ENCODE assay signal across 14 cellular contexts in the genomic region with DNA sequence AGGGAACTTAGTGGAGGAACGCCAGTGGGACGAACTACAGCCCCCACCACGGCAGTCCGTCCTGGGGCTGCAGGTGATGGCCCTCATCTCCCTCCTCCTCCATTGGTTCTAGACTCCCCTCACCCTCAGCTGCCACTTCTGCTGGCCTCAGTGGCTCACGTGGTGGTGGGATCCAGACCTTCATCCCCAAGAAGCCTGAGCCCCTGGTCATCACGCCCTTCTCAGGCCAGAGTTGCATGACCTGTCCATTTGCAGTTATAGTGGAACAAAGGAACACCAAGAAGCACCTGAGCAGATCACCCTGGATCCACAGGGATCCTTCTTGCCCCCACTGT. TPM values are rescaled to one million over a fixed set of nuclear protein-coding genes. Genes with fewer than 3 reads are reported as not detected.
DNase-seq lines count a peak whose midpoint lies in the region; ATAC-seq and TF ChIP-seq lines count a peak whose summit lies in the region.
"Had no signal": no experiment of that assay in that cellular context is flagged by ENCODE, and none has a peak within 500 bp of the region (broad histone marks: within the 10 kb centered on the region; RNA-seq: fewer than 3 reads in every experiment).

No MANE protein-coding gene starts in this region.

- no peak for ATAC-seq in activated CD8-positive, alpha-beta memory T cell treated with anti-CD3 and anti-CD28 coated beads, Interleukin-2, amount 10 ng/mL, durations not matched to agents 7 days and 5 days
- ATAC-seq in GM19452 (IDR thresholded peaks at IDR 0.05; ENCODE audit: unreplicated experiment), result no peak

- peak; percentile 25 for DNase-seq in activated CD8-positive, alpha-beta memory T cell treated with anti-CD3 and anti-CD28 coated beads, Interleukin-2, amount 10 ng/mL, durations not matched to agents 7 days and 5 days
- no peak for DNase-seq in activated CD8-positive, alpha-beta memory T cell treated with anti-CD3 and anti-CD28 coated beads, Interleukin-2, amount 50 U/mL, for 48 hours
- DNase-seq in islet precursor cell (peak; percentile 35), type B pancreatic cell (ENCODE audit: extremely low spot score, unreplicated experiment) (peak; percentile 59), AG20443 (ENCODE audit: low spot score) (no peak)
- DNase-seq: CD4-positive, alpha-beta memory T cell; DMS79 treated with DMSO at 0.1 percent for 48 hours; GF-D8; HCEC 1CT; HFFc6 had no signal

- H3K27ac Mint-ChIP-seq in activated CD8-positive, alpha-beta memory T cell treated with anti-CD3 and anti-CD28 coated beads, Interleukin-2, amount 10 ng/mL, durations not matched to agents 7 days and 5 days, result no peak overlapping the region
- H3K27ac Mint-ChIP-seq in type B pancreatic cell, result no peak overlapping the region
- H3K27ac Mint-ChIP-seq: CD14-positive monocyte, HFFc6 had no signal

- no peaks in the 10 kb centered on the region for H3K9me3 Mint-ChIP-seq in activated CD8-positive, alpha-beta memory T cell treated with anti-CD3 and anti-CD28 coated beads, Interleukin-2, amount 10 ng/mL, durations not matched to agents 7 days and 5 days (ENCODE audit: low read depth)
- no peaks in the 10 kb centered on the region for H3K9me3 Mint-ChIP-seq in type B pancreatic cell
- H3K9me3 Mint-ChIP-seq: CD14-positive monocyte; CD4-positive, alpha-beta memory T cell; HFFc6 had no signal

- H3K4me1 Mint-ChIP-seq in activated CD8-positive, alpha-beta memory T cell treated with anti-CD3 and anti-CD28 coated beads, Interleukin-2, amount 10 ng/mL, durations not matched to agents 7 days and 5 days, result peaks cover 2% of the 10 kb centered on the region
- peaks cover 5% of the 10 kb centered on the region for H3K4me1 Mint-ChIP-seq in type B pancreatic cell (ENCODE audit: unreplicated experiment)

- no peaks in the 10 kb centered on the region for H3K36me3 Mint-ChIP-seq in activated CD8-positive, alpha-beta memory T cell treated with anti-CD3 and anti-CD28 coated beads, Interleukin-2, amount 10 ng/mL, durations not matched to agents 7 days and 5 days
- no peaks in the 10 kb centered on the region for H3K36me3 Mint-ChIP-seq in type B pancreatic cell
- H3K36me3 Mint-ChIP-seq: CD14-positive monocyte; CD4-positive, alpha-beta memory T cell had no signal

- TF ChIP-seq CTCF in type B pancreatic cell (conservative IDR thresholded peaks at IDR 0.05), result no peak

- peaks cover 30% of the 10 kb centered on the region for H3K27me3 Mint-ChIP-seq in activated CD8-positive, alpha-beta memory T cell treated with anti-CD3 and anti-CD28 coated beads, Interleukin-2, amount 10 ng/mL, durations not matched to agents 7 days and 5 days
- no peaks in the 10 kb centered on the region for H3K27me3 Mint-ChIP-seq in type B pancreatic cell

- H3K4me3 Mint-ChIP-seq in activated CD8-positive, alpha-beta memory T cell treated with anti-CD3 and anti-CD28 coated beads, Interleukin-2, amount 10 ng/mL, durations not matched to agents 7 days and 5 days, result no peak overlapping the region
- no peak overlapping the region for H3K4me3 Mint-ChIP-seq in type B pancreatic cell
- H3K4me3 Mint-ChIP-seq: CD14-positive monocyte; CD4-positive, alpha-beta memory T cell; HFFc6 had no signal

- CTCF ChIA-PET in activated CD8-positive, alpha-beta memory T cell treated with anti-CD3 and anti-CD28 coated beads, Interleukin-2, amount 10 ng/mL, durations not matched to agents 7 days and 5 days (lab: Charles Lee), result interaction anchor here (1.1 to 5.6 kb wide), 26 partner anchors 10 to 249 kb away, joined by 3 to 181 read pairs (median 9); partner anchors contain the start of genes CEP85, PDIK1L, TRIM63 and ZNF593

RNA-seq across cellular contexts. Expression of gene FAM110D, which starts 13.0 kb away (rescaled TPM):
- not detected for total RNA-seq in activated CD8-positive, alpha-beta memory T cell treated with anti-CD3 and anti-CD28 coated beads, Interleukin-2, amount 10 ng/mL, durations not matched to agents 7 days and 5 days
- total RNA-seq in type B pancreatic cell (ENCODE audit: low replicate concordance), result 0.38 and 1.4 TPM in 2 replicates
- total RNA-seq: CD4-positive, alpha-beta memory T cell; HFFc6 had no signal

RNA-seq across cellular contexts. Expression of gene C1orf232, which starts 22.8 kb away (rescaled TPM):
- total RNA-seq in activated CD8-positive, alpha-beta memory T cell treated with anti-CD3 and anti-CD28 coated beads, Interleukin-2, amount 10 ng/mL, durations not matched to agents 7 days and 5 days, result not detected
- total RNA-seq in type B pancreatic cell (ENCODE audit: low replicate concordance), result 1.0 TPM in 1 of 2 replicates, not detected in the other
- total RNA-seq: CD4-positive, alpha-beta memory T cell; H4; HFFc6; HT1080 had no signal

RNA-seq across cellular contexts. Expression of gene ZNF593, which starts 23.8 kb away (rescaled TPM):
- 10 to 100 TPM; 40.1 to 48.1 TPM for total RNA-seq in activated CD8-positive, alpha-beta memory T cell treated with anti-CD3 and anti-CD28 coated beads, Interleukin-2, amount 10 ng/mL, durations not matched to agents 7 days and 5 days
- total RNA-seq in type B pancreatic cell (ENCODE audit: low replicate concordance), result 29.7 and 34.9 TPM in 2 replicates

RNA-seq across cellular contexts. Expression of gene ZNF593OS, which starts 25.7 kb away (rescaled TPM):
- not detected for total RNA-seq in activated CD8-positive, alpha-beta memory T cell treated with anti-CD3 and anti-CD28 coated beads, Interleukin-2, amount 10 ng/mL, durations not matched to agents 7 days and 5 days
- total RNA-seq in type B pancreatic cell (ENCODE audit: low replicate concordance), result not detected in 2 replicates
- total RNA-seq: CD4-positive, alpha-beta memory T cell; H4; HFFc6; HT1080 had no signal

RNA-seq across cellular contexts. Expression of gene CNKSR1, which starts 31.4 kb away (rescaled TPM):
- total RNA-seq in activated CD8-positive, alpha-beta memory T cell treated with anti-CD3 and anti-CD28 coated beads, Interleukin-2, amount 10 ng/mL, durations not matched to agents 7 days and 5 days, result 1 to 10 TPM; 1.4 to 1.5 TPM
- total RNA-seq in type B pancreatic cell (ENCODE audit: low replicate concordance), result 16.5 and 50.5 TPM in 2 replicates
- total RNA-seq: H4 had no signal

Comparison
In these comparisons a context has a peak if more than half of its experiments do, and no peak if none do; other contexts are left out.
1. DNase-seq: peak in activated CD8-positive, alpha-beta memory T cell treated with anti-CD3 and anti-CD28 coated beads, Interleukin-2, amount 10 ng/mL, durations not matched to agents 7 days and 5 days (single experiment), islet precursor cell (single experiment) and type B pancreatic cell (single experiment); none in activated CD8-positive, alpha-beta memory T cell treated with anti-CD3 and anti-CD28 coated beads, Interleukin-2, amount 50 U/mL, for 48 hours (single experiment) and AG20443 (single experiment).